In genomic region chr1:147242449-147243227, GRCh38 we compare ENCODE assay signal across 1 cellular context.
TF ChIP-seq lines count a peak whose summit lies in the region.

CHD1L (plus strand) TSS chr1:147242684; CDS start chr1:147242704, 20 bp downstream.

TF ChIP-seq in HepG2, 621 proteins besides CTCF, POLR2A, EP300 and RAD21 (continued from another document and continues in another):
- TF ChIP-seq ZBTB21 (CRISPR knock-in tag; IDR thresholded peaks at IDR 0.05) (no peak), KAT7 (CRISPR knock-in tag; IDR thresholded peaks at IDR 0.05; ENCODE audit: borderline replicate concordance) (peak; percentile 96), ZBTB2 (CRISPR knock-in tag; IDR thresholded peaks at IDR 0.05; ENCODE audit: low read depth) (no peak; the same call in 1 of the 2 replicates), ZNF44 (CRISPR knock-in tag; IDR thresholded peaks at IDR 0.05) (peak; percentile 98), ZNF484 (CRISPR knock-in tag; IDR thresholded peaks at IDR 0.05; ENCODE audit: borderline replicate concordance, low read depth) (no peak), ASH2L (IDR thresholded peaks at IDR 0.05; ENCODE audit: insufficient read length, low read depth, low read length) (peak; percentile 89), ZHX2 (IDR thresholded peaks at IDR 0.05; ENCODE audit: low read depth) (no peak), ZHX2 (CRISPR knock-in tag; IDR thresholded peaks at IDR 0.05; ENCODE audit: borderline replicate concordance) (0 out of 2 replicates have a peak, but pooled peaks have one; percentile 49), PLRG1 (conservative IDR thresholded peaks at IDR 0.05) (no peak), ZNF503 (CRISPR knock-in tag; IDR thresholded peaks at IDR 0.05) (0 out of 2 replicates have a peak, but pooled peaks have one; percentile 46), ZNF615 (CRISPR knock-in tag; IDR thresholded peaks at IDR 0.05; ENCODE audit: borderline replicate concordance) (no peak), ZHX1 (CRISPR knock-in tag; IDR thresholded peaks at IDR 0.05; ENCODE audit: low read depth) (peak; percentile 68), ZNF333 (CRISPR knock-in tag; IDR thresholded peaks at IDR 0.05; ENCODE audit: borderline replicate concordance) (no peak), NR1H2 (CRISPR knock-in tag; IDR thresholded peaks at IDR 0.05; ENCODE audit: borderline replicate concordance, low read depth) (no peak), ZNF775 (CRISPR knock-in tag; IDR thresholded peaks at IDR 0.05; ENCODE audit: borderline replicate concordance) (no peak), ZNF839 (CRISPR knock-in tag; IDR thresholded peaks at IDR 0.05; ENCODE audit: borderline replicate concordance) (peak; percentile 71; the same call in 1 of the 2 replicates), ISL2 (CRISPR knock-in tag; IDR thresholded peaks at IDR 0.05) (peak; percentile 80), KDM5A (IDR thresholded peaks at IDR 0.05; ENCODE audit: borderline replicate concordance, low read length) (peak; percentile 51; the same call in 1 of the 2 replicates), ZNF354B (CRISPR knock-in tag; IDR thresholded peaks at IDR 0.05) (0 out of 2 replicates have a peak, but pooled peaks have one; percentile 91), GABPB1 (CRISPR knock-in tag; IDR thresholded peaks at IDR 0.05) (peak; percentile 83), CREB1 (IDR thresholded peaks at IDR 0.05) (no peak), CREB1 (CRISPR knock-in tag; IDR thresholded peaks at IDR 0.05) (no peak), ZNF646 (CRISPR knock-in tag; IDR thresholded peaks at IDR 0.05) (no peak), ZNF350 (CRISPR knock-in tag; IDR thresholded peaks at IDR 0.05; ENCODE audit: borderline replicate concordance, low read depth) (peak; percentile 83; the same call in 1 of the 2 replicates), KDM1A (CRISPR knock-in tag; IDR thresholded peaks at IDR 0.05) (no peak), TFAP4 (IDR thresholded peaks at IDR 0.05; ENCODE audit: borderline replicate concordance, low read depth) (peak; percentile 19; the same call in 1 of the 2 replicates), BATF2 (CRISPR knock-in tag; IDR thresholded peaks at IDR 0.05) (0 out of 2 replicates have a peak, but pooled peaks have one; percentile 65), AGO2 (optimal IDR thresholded peaks at IDR 0.05; ENCODE audit: low read depth, low read length) (peak; percentile 98), KLF16 (CRISPR knock-in tag; IDR thresholded peaks at IDR 0.05) (peak in 1 of 2 experiments; percentile 74; a peak in 2 of 4 replicates), SRSF4 (IDR thresholded peaks at IDR 0.05; ENCODE audit: low read depth, low read length, poor library complexity, severe bottlenecking) (no peak)
